Comparison of ENCODE assay signal across 8 cellular contexts in genomic region chr11:113314389-113315301, GRCh38. TPM values are rescaled to one million over a fixed set of nuclear protein-coding genes. Genes with fewer than 3 reads are reported as not detected.
DNase-seq lines count a peak whose midpoint lies in the region; TF ChIP-seq lines count a peak whose summit lies in the region.

TSS of gene TTC12 (plus strand) at chr11:113314583. CDS start at chr11:113316258, 1,675 bp downstream.

- H3K27me3 Mint-ChIP-seq in activated T-helper 2 cell treated with anti-CD3 and anti-CD28 coated beads, Interferon-gamma antibody, Interleukin-2, Interleukin-4, amounts not matched to agents 10 μg/mL and 5 μg/mL and 100 μg/mL, durations not matched to agents 14 hours and 24 hours and 36 hours (ENCODE audit: low read depth) = no peaks in the 10 kb centered on the region
- H3K27me3 Mint-ChIP-seq in nephron (ENCODE audit: low read depth) = peaks cover 5% of the 10 kb centered on the region

- TF ChIP-seq POLR2A in Peyer's patch (IDR thresholded peaks at IDR 0.05) = peak; percentile 21 to 48

- peak within 1 kb of the TSS; percentile 82 to 92 (median 88) for H3K27ac ChIP-seq in Peyer's patch

- peak within 1 kb of the TSS; percentile 58 for H3K27ac Mint-ChIP-seq in activated T-helper 2 cell treated with anti-CD3 and anti-CD28 coated beads, Interferon-gamma antibody, Interleukin-2, Interleukin-4, amounts not matched to agents 10 μg/mL and 5 μg/mL and 100 μg/mL, durations not matched to agents 14 hours and 24 hours and 36 hours
- H3K27ac Mint-ChIP-seq in nephron = peak within 1 kb of the TSS; percentile 78 to 86 (median 86)

- H3K4me3 Mint-ChIP-seq in activated T-helper 2 cell treated with anti-CD3 and anti-CD28 coated beads, Interferon-gamma antibody, Interleukin-2, Interleukin-4, amounts not matched to agents 10 μg/mL and 5 μg/mL and 100 μg/mL, durations not matched to agents 14 hours and 24 hours and 36 hours (ENCODE audit: low read depth) = peak within 1 kb of the TSS; percentile 77
- peak within 1 kb of the TSS; percentile 85 to 89 (median 88) for H3K4me3 Mint-ChIP-seq in nephron

- no peaks in the 10 kb centered on the region for H3K9me3 ChIP-seq in Peyer's patch

- H3K36me3 ChIP-seq in Peyer's patch = no peaks in the 10 kb centered on the region

- intact Hi-C loops in activated T-helper 2 cell treated with anti-CD3 and anti-CD28 coated beads, Interferon-gamma antibody, Interleukin-2, Interleukin-4, amounts not matched to agents 10 μg/mL and 5 μg/mL and 100 μg/mL, durations not matched to agents 14 hours and 24 hours and 36 hours (cut with micrococcal nuclease) = loop anchor here (1.0 to 2.0 kb wide), 3 partner anchors 134 to 1088 kb away; partner anchors contain the start of genes PTS and ZW10

- no peaks in the 10 kb centered on the region for H3K27me3 ChIP-seq in Peyer's patch

- H3K9me3 Mint-ChIP-seq in activated T-helper 2 cell treated with anti-CD3 and anti-CD28 coated beads, Interferon-gamma antibody, Interleukin-2, Interleukin-4, amounts not matched to agents 10 μg/mL and 5 μg/mL and 100 μg/mL, durations not matched to agents 14 hours and 24 hours and 36 hours = no peaks in the 10 kb centered on the region
- H3K9me3 Mint-ChIP-seq in nephron = peaks cover 11% of the 10 kb centered on the region

- peaks cover 11% of the 10 kb centered on the region for H3K36me3 Mint-ChIP-seq in activated T-helper 2 cell treated with anti-CD3 and anti-CD28 coated beads, Interferon-gamma antibody, Interleukin-2, Interleukin-4, amounts not matched to agents 10 μg/mL and 5 μg/mL and 100 μg/mL, durations not matched to agents 14 hours and 24 hours and 36 hours (ENCODE audit: low read depth)
- H3K36me3 Mint-ChIP-seq in nephron (ENCODE audit: low read depth) = peaks cover 31% of the 10 kb centered on the region

- peak within 1 kb of the TSS; percentile 74 to 94 (median 92) for H3K4me3 ChIP-seq in Peyer's patch
- peak within 1 kb of the TSS; percentile 83 for H3K4me3 ChIP-seq in fibroblast of pulmonary artery (replicated peaks; ENCODE audit: low read depth, low read length)

- H3K4me1 ChIP-seq in Peyer's patch = peaks cover 0 to 5% (median 2%) of the 10 kb centered on the region in 4 donors

- TF ChIP-seq CTCF in GM20000 (IDR thresholded peaks at IDR 0.05; ENCODE audit: extremely low read depth, missing control alignments) (no peak), Peyer's patch (IDR thresholded peaks at IDR 0.05) (peak in 1 of 6 experiments; percentile 1), fibroblast of pulmonary artery (IDR thresholded peaks at IDR 0.05; ENCODE audit: low read length, missing control alignments) (no peak), nephron (IDR thresholded peaks at IDR 0.05; ENCODE audit: unreplicated experiment in 3 of 3) (no peak)

- DNase-seq in COLO829 (ENCODE audit: low spot score) (peak; percentile 60), GM20000 (ENCODE audit: low spot score) (peak; percentile 95), HT-29 (ENCODE audit: low spot score) (peak; percentile 97), Peyer's patch (peak; percentile 93 to 98 (median 98)), fibroblast of pulmonary artery (ENCODE audit: low read depth) (peak; percentile 85)
- peak; percentile 88 for DNase-seq in activated T-helper 2 cell treated with anti-CD3 and anti-CD28 coated beads, Interferon-gamma antibody, Interleukin-2, Interleukin-4, amounts not matched to agents 10 μg/mL and 5 μg/mL and 100 μg/mL, durations not matched to agents 14 hours and 24 hours and 36 hours (ENCODE audit: low spot score)
- peak; percentile 93 for DNase-seq in stimulated activated naive CD4-positive, alpha-beta T cell treated with Interleukin-2 at 50 U/mL for 16 hours (lab: John Stamatoyannopoulos, UW)

- peaks cover 17% of the 10 kb centered on the region for H3K4me1 Mint-ChIP-seq in activated T-helper 2 cell treated with anti-CD3 and anti-CD28 coated beads, Interferon-gamma antibody, Interleukin-2, Interleukin-4, amounts not matched to agents 10 μg/mL and 5 μg/mL and 100 μg/mL, durations not matched to agents 14 hours and 24 hours and 36 hours (ENCODE audit: low read depth)
- H3K4me1 Mint-ChIP-seq in nephron = peaks cover 25% of the 10 kb centered on the region

RNA-seq across cellular contexts. Expression of gene TTC12, which starts in this region (rescaled TPM):
- total RNA-seq in HT-29 (2014; rRNA removed; shearing (Covaris generic)) = 11.9 and 12.7 TPM in 2 replicates
- total RNA-seq in Peyer's patch = 10 to 100 TPM in 3 of 4 donors, 1 to 10 TPM in 1; 6.3 to 62.7 (median 19.8) TPM
- 7.0 and 11.4 TPM in 2 replicates for total RNA-seq in activated T-helper 2 cell treated with anti-CD3 and anti-CD28 coated beads, Interferon-gamma antibody, Interleukin-2, Interleukin-4, amounts not matched to agents 10 μg/mL and 5 μg/mL and 100 μg/mL, durations not matched to agents 14 hours and 24 hours and 36 hours

Comparison
In these comparisons a context has a peak if more than half of its experiments do, and no peak if none do; other contexts are left out.
1. Peak in every context shown above with its lines: DNase-seq, H3K4me3 ChIP-seq and H3K27ac ChIP-seq.